3 cellular contexts compared by ENCODE assay signal in genomic region chr12:1870998-1871917, GRCh38.
A peak's percentile ranks its signal among the peaks of the same experiment; 100 is the strongest.
TF ChIP-seq lines count a peak whose summit lies in the region.

No MANE protein-coding gene starts in this region.

TF ChIP-seq in GM12891, 5 proteins besides CTCF, POLR2A, EP300 and RAD21:
- TF ChIP-seq PAX5 (IDR thresholded peaks at IDR 0.05; ENCODE audit: insufficient read depth, low read length, severe bottlenecking) = no peak
- no peak for TF ChIP-seq SPI1 (IDR thresholded peaks at IDR 0.05; ENCODE audit: low read depth, low read length)
- no peak for TF ChIP-seq POU2F2 (IDR thresholded peaks at IDR 0.05; ENCODE audit: low read depth, low read length)
- no peak for TF ChIP-seq POLR2AphosphoS5 (IDR thresholded peaks at IDR 0.05; ENCODE audit: low read depth, low read length)
- TF ChIP-seq TAF1 (IDR thresholded peaks at IDR 0.05; ENCODE audit: low read depth, low read length) = no peak

TF ChIP-seq in IMR-90, 13 proteins besides CTCF, POLR2A, EP300 and RAD21:
- TF ChIP-seq FOS (IDR thresholded peaks at IDR 0.05; ENCODE audit: low read depth, low read length) = no peak
- no peak for TF ChIP-seq CEBPB (IDR thresholded peaks at IDR 0.05; ENCODE audit: low read depth, low read length)
- TF ChIP-seq NFE2L2 (IDR thresholded peaks at IDR 0.05; ENCODE audit: low read depth, low read length) = no peak
- no peak for TF ChIP-seq SMC3 (IDR thresholded peaks at IDR 0.05; ENCODE audit: low read depth, low read length)
- no peak for TF ChIP-seq BHLHE40 (IDR thresholded peaks at IDR 0.05; ENCODE audit: low read depth, low read length)
- TF ChIP-seq MAFK (IDR thresholded peaks at IDR 0.05; ENCODE audit: low read depth, low read length) = no peak
- no peak for TF ChIP-seq USF2 (IDR thresholded peaks at IDR 0.05; ENCODE audit: low read depth, low read length)
- TF ChIP-seq CHD1 (IDR thresholded peaks at IDR 0.05; ENCODE audit: low read depth, low read length) = no peak
- no peak for TF ChIP-seq MXI1 (IDR thresholded peaks at IDR 0.05; ENCODE audit: borderline replicate concordance, low read depth, low read length)
- TF ChIP-seq, protein P1, sequence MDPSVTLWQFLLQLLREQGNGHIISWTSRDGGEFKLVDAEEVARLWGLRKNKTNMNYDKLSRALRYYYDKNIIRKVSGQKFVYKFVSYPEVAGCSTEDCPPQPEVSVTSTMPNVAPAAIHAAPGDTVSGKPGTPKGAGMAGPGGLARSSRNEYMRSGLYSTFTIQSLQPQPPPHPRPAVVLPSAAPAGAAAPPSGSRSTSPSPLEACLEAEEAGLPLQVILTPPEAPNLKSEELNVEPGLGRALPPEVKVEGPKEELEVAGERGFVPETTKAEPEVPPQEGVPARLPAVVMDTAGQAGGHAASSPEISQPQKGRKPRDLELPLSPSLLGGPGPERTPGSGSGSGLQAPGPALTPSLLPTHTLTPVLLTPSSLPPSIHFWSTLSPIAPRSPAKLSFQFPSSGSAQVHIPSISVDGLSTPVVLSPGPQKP (IDR thresholded peaks at IDR 0.05; ENCODE audit: borderline replicate concordance, low read depth, low read length) = no peak

TF ChIP-seq in endothelial cell of umbilical vein, 7 proteins besides CTCF, POLR2A, EP300 and RAD21:
- TF ChIP-seq, protein P2, sequence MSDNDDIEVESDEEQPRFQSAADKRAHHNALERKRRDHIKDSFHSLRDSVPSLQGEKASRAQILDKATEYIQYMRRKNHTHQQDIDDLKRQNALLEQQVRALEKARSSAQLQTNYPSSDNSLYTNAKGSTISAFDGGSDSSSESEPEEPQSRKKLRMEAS (IDR thresholded peaks at IDR 0.05; ENCODE audit: insufficient read depth, insufficient read length) = peak; percentile 50
- TF ChIP-seq FOS (IDR thresholded peaks at IDR 0.05; ENCODE audit: borderline replicate concordance, insufficient read depth, low read length) (no peak), GATA2 (IDR thresholded peaks at IDR 0.05; ENCODE audit: insufficient read depth, insufficient read length, low read depth, low read length) (no peak), JUN (IDR thresholded peaks at IDR 0.05; ENCODE audit: borderline replicate concordance, insufficient read depth, insufficient read length, low read depth) (no peak), POLR2AphosphoS5 (IDR thresholded peaks at IDR 0.05; ENCODE audit: insufficient read depth, low read depth, low read length) (no peak), EZH2 (IDR thresholded peaks at IDR 0.05; ENCODE audit: borderline replicate concordance, low read depth, low read length, severe bottlenecking) (no peak)
